12 cellular contexts compared by ENCODE assay signal in genomic region chr1:153022340-153022739, GRCh38. TPM values are rescaled to one million over a fixed set of nuclear protein-coding genes. Genes with fewer than 3 reads are reported as not detected.
"Had no signal": no experiment of that assay in that cellular context is flagged by ENCODE, and none has a peak within 500 bp of the region (broad histone marks: within the 10 kb centered on the region; RNA-seq: fewer than 3 reads in every experiment).

No MANE protein-coding gene starts in this region.

RNA-seq across cellular contexts. Expression of gene SPRR1B, which starts 8.7 kb away (rescaled TPM):
- total RNA-seq: activated CD4-positive, alpha-beta memory T cell treated with anti-CD3 and anti-CD28 coated beads for 36 hours; activated CD4-positive, alpha-beta T cell treated with anti-CD3 and anti-CD28 coated beads, Interleukin-2, amount 10 ng/mL, durations not matched to agents 7 days and 5 days; activated naive CD4-positive, alpha-beta T cell treated with anti-CD3 and anti-CD28 coated beads, Interleukin-2, amount 50 U/mL, for 72 hours; activated T-cell treated with anti-CD3 and anti-CD28 coated beads, Interleukin-2, amount 50 U/mL, for 4 hours; ascending aorta; body of pancreas; chondrocyte; LHCN-M2; M059J; PC-9; T-helper 2 cell treated with Interferon-gamma antibody and Interleukin-4, amounts not matched to agents 100 ng/mL and 5 ng/mL, for 36 hours had no signal

RNA-seq across cellular contexts. Expression of gene SPRR2D, which starts 18.6 kb away (rescaled TPM):
- total RNA-seq: activated CD4-positive, alpha-beta memory T cell treated with anti-CD3 and anti-CD28 coated beads for 36 hours; activated CD4-positive, alpha-beta T cell treated with anti-CD3 and anti-CD28 coated beads, Interleukin-2, amount 10 ng/mL, durations not matched to agents 7 days and 5 days; activated naive CD4-positive, alpha-beta T cell treated with anti-CD3 and anti-CD28 coated beads, Interleukin-2, amount 50 U/mL, for 72 hours; activated T-cell treated with anti-CD3 and anti-CD28 coated beads, Interleukin-2, amount 50 U/mL, for 4 hours; ascending aorta; body of pancreas; chondrocyte; LHCN-M2; M059J; PC-9; T-helper 2 cell treated with Interferon-gamma antibody and Interleukin-4, amounts not matched to agents 100 ng/mL and 5 ng/mL, for 36 hours had no signal

RNA-seq across cellular contexts. Expression of gene SPRR3, which starts 20.8 kb away (rescaled TPM):
- total RNA-seq: activated CD4-positive, alpha-beta memory T cell treated with anti-CD3 and anti-CD28 coated beads for 36 hours; activated CD4-positive, alpha-beta T cell treated with anti-CD3 and anti-CD28 coated beads, Interleukin-2, amount 10 ng/mL, durations not matched to agents 7 days and 5 days; activated naive CD4-positive, alpha-beta T cell treated with anti-CD3 and anti-CD28 coated beads, Interleukin-2, amount 50 U/mL, for 72 hours; activated T-cell treated with anti-CD3 and anti-CD28 coated beads, Interleukin-2, amount 50 U/mL, for 4 hours; body of pancreas; chondrocyte; LHCN-M2; M059J; T-helper 2 cell treated with Interferon-gamma antibody and Interleukin-4, amounts not matched to agents 100 ng/mL and 5 ng/mL, for 36 hours had no signal

RNA-seq across cellular contexts. Expression of gene SPRR2A, which starts 35.0 kb away (rescaled TPM):
- total RNA-seq: activated CD4-positive, alpha-beta memory T cell treated with anti-CD3 and anti-CD28 coated beads for 36 hours; activated CD4-positive, alpha-beta T cell treated with anti-CD3 and anti-CD28 coated beads, Interleukin-2, amount 10 ng/mL, durations not matched to agents 7 days and 5 days; activated naive CD4-positive, alpha-beta T cell treated with anti-CD3 and anti-CD28 coated beads, Interleukin-2, amount 50 U/mL, for 72 hours; activated T-cell treated with anti-CD3 and anti-CD28 coated beads, Interleukin-2, amount 50 U/mL, for 4 hours; ascending aorta; body of pancreas; chondrocyte; LHCN-M2; M059J; PC-9; T-helper 2 cell treated with Interferon-gamma antibody and Interleukin-4, amounts not matched to agents 100 ng/mL and 5 ng/mL, for 36 hours had no signal

RNA-seq across cellular contexts. Expression of gene SPRR1A, which starts 38.5 kb away (rescaled TPM):
- total RNA-seq: activated CD4-positive, alpha-beta memory T cell treated with anti-CD3 and anti-CD28 coated beads for 36 hours; activated CD4-positive, alpha-beta T cell treated with anti-CD3 and anti-CD28 coated beads, Interleukin-2, amount 10 ng/mL, durations not matched to agents 7 days and 5 days; activated naive CD4-positive, alpha-beta T cell treated with anti-CD3 and anti-CD28 coated beads, Interleukin-2, amount 50 U/mL, for 72 hours; activated T-cell treated with anti-CD3 and anti-CD28 coated beads, Interleukin-2, amount 50 U/mL, for 4 hours; ascending aorta; body of pancreas; bronchial epithelial cell; chondrocyte; LHCN-M2; M059J; PC-9; T-helper 2 cell treated with Interferon-gamma antibody and Interleukin-4, amounts not matched to agents 100 ng/mL and 5 ng/mL, for 36 hours had no signal
